Comparison of ENCODE assay signal across 20 cellular contexts in genomic region chr10:4198216-4198615, GRCh38.
"Had no signal": no experiment of that assay in that cellular context is flagged by ENCODE, and none has a peak within 500 bp of the region (broad histone marks: within the 10 kb centered on the region; RNA-seq: fewer than 3 reads in every experiment).

No MANE protein-coding gene starts in this region.

- H3K27me3 ChIP-seq: gastrocnemius medialis, upper lobe of left lung had no signal

- H3K36me3 ChIP-seq: gastrocnemius medialis, thoracic aorta, upper lobe of left lung had no signal

- FAIRE-seq: colon, keratinocyte had no signal

- H3K27ac ChIP-seq: upper lobe of left lung had no signal

- H3K9me3 ChIP-seq: gastrocnemius medialis, thoracic aorta, upper lobe of left lung had no signal

- ATAC-seq: activated CD8-positive, alpha-beta T cell treated with anti-CD3 and anti-CD28 coated beads for 36 hours; activated naive CD8-positive, alpha-beta T cell treated with anti-CD3 and anti-CD28 coated beads, Interleukin-2, amount 50 U/mL, for 24 hours; activated T-cell treated with anti-CD3 and anti-CD28 coated beads, Interleukin-2, amount 50 U/mL, for 4 hours; gastrocnemius medialis; natural killer cell; right cardiac atrium; stimulated activated effector memory CD8-positive, alpha-beta T cell treated with anti-CD3 and anti-CD28 coated beads, Interleukin-12 subunit alpha, Interleukin-12 subunit beta, amount 100 ng/mL, for 72 hours had no signal

- DNase-seq: activated B cell treated with CpG ODN at 0.5 μM for 24 hours; activated CD4-positive, alpha-beta T cell treated with anti-CD3 and anti-CD28 coated beads, Interleukin-2, amount 50 U/mL, for 1 hour; activated CD8-positive, alpha-beta T cell treated with anti-CD3 and anti-CD28 coated beads for 36 hours; activated naive CD8-positive, alpha-beta T cell treated with anti-CD3 and anti-CD28 coated beads, Interleukin-2, amount 50 U/mL, for 24 hours; activated T-cell treated with anti-CD3 and anti-CD28 coated beads, Interleukin-2, amount 50 U/mL, for 4 hours; amygdala; dorsolateral prefrontal cortex; effector memory CD4-positive, alpha-beta T cell; gastrocnemius medialis; hippocampal formation; left colon; natural killer cell; right cardiac atrium; stimulated activated CD4-positive, alpha-beta T cell treated with anti-CD3 and anti-CD28 coated beads, Interleukin-4, amount 100 ng/mL, for 24 hours; T-helper 1 cell; upper lobe of left lung had no signal

- H3K4me3 ChIP-seq: dorsolateral prefrontal cortex, gastrocnemius medialis, thoracic aorta, upper lobe of left lung had no signal
